In genomic region chr17:17508019-17508535, GRCh38 we compare ENCODE assay signal across 18 cellular contexts. TPM values are rescaled to one million over a fixed set of nuclear protein-coding genes. Genes with fewer than 3 reads are reported as not detected.
A peak's percentile ranks its signal among the peaks of the same experiment; 100 is the strongest.
DNase-seq lines count a peak whose midpoint lies in the region; ATAC-seq lines count a peak whose summit lies in the region.
"Had no signal": no experiment of that assay in that cellular context is flagged by ENCODE, and none has a peak within 500 bp of the region (broad histone marks: within the 10 kb centered on the region; RNA-seq: fewer than 3 reads in every experiment).

No MANE protein-coding gene starts in this region.

- no peak overlapping the region for H3K4me3 Mint-ChIP-seq in activated naive CD8-positive, alpha-beta T cell treated with anti-CD3 and anti-CD28 coated beads for 36 hours
- H3K4me3 Mint-ChIP-seq: CD8-positive, alpha-beta memory T cell; HFFc6; IgD-negative memory B cell had no signal

- DNase-seq in DMS79 (lab: John Stamatoyannopoulos, UW) (peak; percentile 78), DMS79 treated with DMSO at 0.1 percent for 48 hours (lab: John Stamatoyannopoulos, UW) (no peak), NCI-H2171 (lab: John Stamatoyannopoulos, UW) (peak; percentile 64), left cardiac atrium (peak; percentile 20), posterior vena cava (ENCODE audit: low spot score) (peak; percentile 36), sciatic nerve (ENCODE audit: low spot score) (no peak)
- no peak for DNase-seq in activated naive CD8-positive, alpha-beta T cell treated with anti-CD3 and anti-CD28 coated beads for 36 hours
- DNase-seq: 8988T, BE2C, EL, HFFc6, NCI-H187, SK-N-SH had no signal

- H3K27me3 Mint-ChIP-seq in activated naive CD8-positive, alpha-beta T cell treated with anti-CD3 and anti-CD28 coated beads for 36 hours = no peaks in the 10 kb centered on the region
- H3K27me3 Mint-ChIP-seq: CD8-positive, alpha-beta memory T cell; IgD-negative memory B cell had no signal

- no peak for ATAC-seq in left cardiac atrium
- no peak for ATAC-seq in sciatic nerve
- no peak for ATAC-seq in GM19023 (IDR thresholded peaks at IDR 0.05; ENCODE audit: unreplicated experiment)

- H3K9me3 Mint-ChIP-seq in activated naive CD8-positive, alpha-beta T cell treated with anti-CD3 and anti-CD28 coated beads for 36 hours = no peaks in the 10 kb centered on the region
- H3K9me3 Mint-ChIP-seq: CD8-positive, alpha-beta memory T cell; HFFc6; IgD-negative memory B cell had no signal

- H3K27ac Mint-ChIP-seq in activated naive CD8-positive, alpha-beta T cell treated with anti-CD3 and anti-CD28 coated beads for 36 hours = no peak overlapping the region
- H3K27ac Mint-ChIP-seq: HFFc6 had no signal

- H3K36me3 Mint-ChIP-seq in activated naive CD8-positive, alpha-beta T cell treated with anti-CD3 and anti-CD28 coated beads for 36 hours = no peaks in the 10 kb centered on the region
- H3K36me3 Mint-ChIP-seq: CD8-positive, alpha-beta memory T cell; IgD-negative memory B cell had no signal

- peaks cover 6% of the 10 kb centered on the region for H3K4me1 Mint-ChIP-seq in activated naive CD8-positive, alpha-beta T cell treated with anti-CD3 and anti-CD28 coated beads for 36 hours
- H3K4me1 Mint-ChIP-seq: IgD-negative memory B cell had no signal

- intact Hi-C loops in left cardiac atrium (cut with DNase I) = no loop called here
- intact Hi-C loops in posterior vena cava (cut with DNase I) = no loop called here
- intact Hi-C loops in sciatic nerve (cut with DNase I) = no loop called here

RNA-seq across cellular contexts. Expression of gene RASD1, which starts 11.9 kb away (rescaled TPM):
- 10 to 100 TPM; 35.3 to 55.1 TPM for total RNA-seq in left cardiac atrium
- total RNA-seq in posterior vena cava = 10 to 100 TPM in 1 of 2 donors, 1 to 10 TPM in 1; 7.4 to 40.3 TPM
- total RNA-seq in activated naive CD8-positive, alpha-beta T cell treated with anti-CD3 and anti-CD28 coated beads for 36 hours = under 1 TPM; 0.31 to 0.48 TPM
- total RNA-seq in sciatic nerve = 58.6 TPM
- total RNA-seq: H4, LHCN-M2 had no signal

RNA-seq across cellular contexts. Expression of gene MED9, which starts 31.3 kb away (rescaled TPM):
- total RNA-seq in left cardiac atrium (10 to 100 TPM; 26.8 to 35.1 TPM), posterior vena cava (1 to 10 TPM; 7.0 to 8.8 TPM), sciatic nerve (13.7 TPM)
- 10 to 100 TPM; 13.8 to 15.0 TPM for total RNA-seq in activated naive CD8-positive, alpha-beta T cell treated with anti-CD3 and anti-CD28 coated beads for 36 hours

Comparison
In these comparisons a context has a peak if more than half of its experiments do, and no peak if none do; other contexts are left out.
1. DNase-seq: peak in DMS79 (single experiment), NCI-H2171 (single experiment), left cardiac atrium (single experiment) and posterior vena cava (single experiment); none in DMS79 treated with DMSO at 0.1 percent for 48 hours (single experiment), activated naive CD8-positive, alpha-beta T cell treated with anti-CD3 and anti-CD28 coated beads for 36 hours (single experiment) and sciatic nerve (single experiment).
2. RNA of gene RASD1, which starts 11.9 kb away (total RNA-seq): 58.6 TPM in sciatic nerve (single experiment), 35.3 to 55.1 TPM in left cardiac atrium and 7.4 to 40.3 TPM in posterior vena cava; 0.31 to 0.48 TPM in activated naive CD8-positive, alpha-beta T cell treated with anti-CD3 and anti-CD28 coated beads for 36 hours; every median in the first group is over 4 times any median in the second.